Comparison of ENCODE assay signal across 14 cellular contexts in genomic region chr3:194736896-194737600, GRCh38. TPM values are rescaled to one million over a fixed set of nuclear protein-coding genes. Genes with fewer than 3 reads are reported as not detected.
A peak's percentile ranks its signal among the peaks of the same experiment; 100 is the strongest.
DNase-seq lines count a peak whose midpoint lies in the region; ATAC-seq, FAIRE-seq and TF ChIP-seq lines count a peak whose summit lies in the region.
"Had no signal": no experiment of that assay in that cellular context is flagged by ENCODE, and none has a peak within 500 bp of the region (broad histone marks: within the 10 kb centered on the region; RNA-seq: fewer than 3 reads in every experiment).

No MANE protein-coding gene starts in this region.

- H3K4me1 ChIP-seq in spleen, result peaks cover 0 to 43% (median 10%) of the 10 kb centered on the region in 6 donors
- H3K4me1 ChIP-seq: lower lobe of right lung, parathyroid adenoma had no signal

- H3K4me3 ChIP-seq in spleen, result peak overlapping the region in 1 of 8 donors; percentile 24
- H3K4me3 ChIP-seq: lower lobe of right lung, stomach had no signal

- peaks cover 0 to 33% (median 12%) of the 10 kb centered on the region in 8 donors for H3K9me3 ChIP-seq in spleen

- H3K27me3 ChIP-seq in spleen (replicated peaks in 1 of 7), result peaks cover 0 to 5% (median 0%) of the 10 kb centered on the region in 7 donors
- H3K27me3 ChIP-seq: stomach had no signal

- 30 to 47% (median 34%) methylated on average over 7 of the region's 7 CpGs for WGBS in spleen, 5 donors

- no peak for DNase-seq in GM19239 (ENCODE audit: insufficient read length, low spot score)
- peak; percentile 97 for DNase-seq in SIG-M5 (lab: John Stamatoyannopoulos, UW)
- no peak for DNase-seq in spleen
- DNase-seq in stimulated activated naive CD4-positive, alpha-beta T cell (lab: John Stamatoyannopoulos, UW), result no peak
- no peak for DNase-seq in RCC 7860 (ENCODE audit: low spot score)
- no peak for DNase-seq in activated CD4-positive, alpha-beta T cell treated with anti-CD3 and anti-CD28 coated beads for 4 hours
- DNase-seq: DMS79; lower lobe of right lung; NCI-H69; stimulated activated CD4-positive, alpha-beta T cell treated with anti-CD3 and anti-CD28 coated beads, Interleukin-2, amount 100 ng/mL, for 24 hours; stomach; T-helper 2 cell had no signal

- TF ChIP-seq POLR2A in spleen (IDR thresholded peaks at IDR 0.05), result no peak

- intact Hi-C loops in spleen (cut with DNase I; ENCODE audit: low total_unique reads), result no loop called here

- H3K36me3 ChIP-seq in spleen, result no peaks in the 10 kb centered on the region
- H3K36me3 ChIP-seq: lower lobe of right lung, stomach had no signal

- peak; percentile 63 for ATAC-seq in HG03175 (IDR thresholded peaks at IDR 0.05; ENCODE audit: unreplicated experiment)

- no peak for TF ChIP-seq CTCF in spleen (IDR thresholded peaks at IDR 0.05 in 8 of 11, conservative IDR thresholded peaks at IDR 0.05 in 3 of 11)

- H3K27ac ChIP-seq in spleen, result peak overlapping the region; percentile 23 to 84 (median 65)
- H3K27ac ChIP-seq: lower lobe of right lung, parathyroid adenoma, stomach had no signal

- peak; percentile 58 for FAIRE-seq in GM19239 (lab: Jason Lieb, UNC)
- FAIRE-seq in RCC 7860 (lab: Jason Lieb, UNC), result no peak

RNA-seq across cellular contexts. Expression of gene FAM43A, which starts 51.4 kb away (rescaled TPM):
- 100 to 1,000 TPM in 1 of 7 donors, 10 to 100 TPM in 6; 51.8 to 102 (median 74.0) TPM for total RNA-seq in spleen
- 10 to 100 TPM; 16.9 to 62.8 (median 18.6) TPM for polyA plus RNA-seq in spleen
